Comparison of ENCODE assay signal across 11 cellular contexts in the genomic region with DNA sequence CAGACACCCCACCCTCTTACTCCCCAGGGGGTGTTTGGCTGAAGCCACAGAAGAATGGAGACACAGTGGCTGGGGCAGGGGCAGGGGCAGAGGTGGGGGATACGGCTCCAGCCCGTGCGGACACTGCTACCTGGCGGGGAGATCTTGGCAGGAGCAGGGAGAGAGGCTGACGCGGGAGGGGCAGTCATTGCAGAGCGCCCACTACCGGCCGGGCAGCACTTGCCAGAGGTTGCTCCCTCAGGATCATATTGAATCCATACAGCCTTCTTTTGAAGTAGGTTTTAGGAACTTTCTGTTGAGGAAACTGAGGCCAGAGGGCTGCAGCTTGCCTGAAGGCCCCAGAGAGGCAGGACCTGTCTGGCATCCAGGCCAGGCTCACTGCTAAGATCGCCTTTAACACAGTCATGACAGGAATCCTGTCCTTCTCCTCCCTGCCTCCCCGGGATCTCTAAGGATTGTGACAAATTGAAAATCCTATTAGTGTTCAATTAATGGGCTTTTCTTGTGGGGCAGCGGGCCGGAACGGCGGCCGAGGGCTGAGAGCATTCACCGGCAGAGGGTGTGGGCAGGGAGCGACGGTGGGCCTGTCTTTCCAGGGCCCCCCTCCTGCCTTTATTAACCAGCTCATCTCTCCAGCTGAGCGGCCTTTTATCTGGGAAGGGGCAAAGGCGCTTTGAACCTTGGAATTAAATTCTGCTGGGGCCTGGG.
A peak's percentile ranks its signal among the peaks of the same experiment; 100 is the strongest.
DNase-seq lines count a peak whose midpoint lies in the region; ATAC-seq and TF ChIP-seq lines count a peak whose summit lies in the region.
"Had no signal": no experiment of that assay in that cellular context is flagged by ENCODE, and none has a peak within 500 bp of the region (broad histone marks: within the 10 kb centered on the region; RNA-seq: fewer than 3 reads in every experiment).

No MANE protein-coding gene starts in this region.

- H3K27me3 ChIP-seq in BE2C (no peaks in the 10 kb centered on the region), HUES48 (ENCODE audit: control insufficient read depth, insufficient read depth, low read length) (peaks cover 12% of the 10 kb centered on the region; the same call in 1 of the 2 replicates), brain microvascular endothelial cell (replicated peaks) (peaks cover 77% of the 10 kb centered on the region), Karpas-422 (ENCODE audit: low read length) (no peaks in the 10 kb centered on the region)

- H3K4me3 ChIP-seq in BE2C (ENCODE audit: low read depth, low read length) (no peak overlapping the region), HUES48 (ENCODE audit: low read depth, low read length) (no peak overlapping the region), brain microvascular endothelial cell (ENCODE audit: low read depth, low read length) (no peak overlapping the region), mucosa of descending colon (no peak overlapping the region), Karpas-422 (ENCODE audit: low read length) (no peak overlapping the region)

- in situ Hi-C loops in brain microvascular endothelial cell (cut with HindIII; ENCODE audit: low pct_ligation_motif_present, low sequenced_read_pairs), result no loop called here

- H3K36me3 ChIP-seq in BE2C (no peaks in the 10 kb centered on the region), HUES48 (ENCODE audit: control insufficient read depth, insufficient read depth, low read length) (no peaks in the 10 kb centered on the region), brain microvascular endothelial cell (replicated peaks) (no peaks in the 10 kb centered on the region), mucosa of descending colon (ENCODE audit: low read depth) (no peaks in the 10 kb centered on the region), Karpas-422 (ENCODE audit: insufficient read depth, low read length) (no peaks in the 10 kb centered on the region)

- H2AFZ ChIP-seq in Karpas-422 (ENCODE audit: low read length), result no peak overlapping the region

- peak; percentile 60 for ATAC-seq in mucosa of descending colon
- ATAC-seq: stimulated activated naive B cell treated with anti-CD40 and anti-IgM and Interleukin-4, amounts not matched to agents 10 μg/mL and 1 μg/mL and 100 μg/mL, for 72 hours had no signal

- DNase-seq in BE2C (peak; percentile 33), brain microvascular endothelial cell (no peak), mucosa of descending colon (peak in 1 of 3 donors; percentile 11), erythroblast (lab: John Stamatoyannopoulos, UW) (no peak), midbrain (lab: John Stamatoyannopoulos, UW) (no peak), Karpas-422 (no peak)
- DNase-seq in stimulated activated CD4-positive, alpha-beta T cell treated with anti-CD3 and anti-CD28 coated beads, Interleukin-1b, Interleukin-23, amount 100 ng/mL, for 48 hours, result no peak
- DNase-seq: activated naive CD4-positive, alpha-beta T cell treated with anti-CD3 and anti-CD28 coated beads, Interleukin-2, amount 10 ng/mL, durations not matched to agents 7 days and 5 days; stimulated activated CD4-positive, alpha-beta T cell treated with anti-CD3 and anti-CD28 coated beads, Interleukin-4, amount 100 ng/mL, for 4 hours; stimulated activated naive B cell treated with anti-CD40 and anti-IgM and Interleukin-4, amounts not matched to agents 10 μg/mL and 1 μg/mL and 100 μg/mL, for 72 hours had no signal

- no peaks in the 10 kb centered on the region for H3K79me2 ChIP-seq in Karpas-422 (ENCODE audit: low read length)

- H3K4me1 ChIP-seq in BE2C, result no peaks in the 10 kb centered on the region
- peaks cover 19% of the 10 kb centered on the region for H3K4me1 ChIP-seq in HUES48 (ENCODE audit: control insufficient read depth, insufficient read depth, low read length)
- H3K4me1 ChIP-seq in mucosa of descending colon (ENCODE audit: low read depth), result no peaks in the 10 kb centered on the region
- H3K4me1 ChIP-seq in Karpas-422 (ENCODE audit: low read length), result no peaks in the 10 kb centered on the region

- H3K9me3 ChIP-seq in BE2C (no peaks in the 10 kb centered on the region), HUES48 (ENCODE audit: control insufficient read depth, insufficient read depth, low read length) (no peaks in the 10 kb centered on the region), mucosa of descending colon (no peaks in the 10 kb centered on the region), Karpas-422 (ENCODE audit: low read length) (no peaks in the 10 kb centered on the region)

- TF ChIP-seq CTCF in BE2C (IDR thresholded peaks at IDR 0.05; ENCODE audit: low read depth, low read length), result no peak
- peak; percentile 33 for TF ChIP-seq CTCF in brain microvascular endothelial cell (IDR thresholded peaks at IDR 0.05; ENCODE audit: low read depth, low read length, missing control alignments)
- no peak for TF ChIP-seq CTCF in mucosa of descending colon (IDR thresholded peaks at IDR 0.05)

- H3K9me2 ChIP-seq in Karpas-422 (replicated peaks; ENCODE audit: insufficient read depth, low read length), result no peaks in the 10 kb centered on the region

- no peak overlapping the region for H3K4me2 ChIP-seq in Karpas-422 (ENCODE audit: low read depth, low read length, poor library complexity, severe bottlenecking)

- no peak overlapping the region for H3K9ac ChIP-seq in HUES48 (ENCODE audit: low read depth, low read length)
- no peak overlapping the region for H3K9ac ChIP-seq in Karpas-422 (ENCODE audit: low read length)

- intact Hi-C loops in mucosa of descending colon (cut with DNase I, micrococcal nuclease), result no loop called here

- H3K27ac ChIP-seq in HUES48 (ENCODE audit: low read depth, low read length), result peak overlapping the region; percentile 54
- H3K27ac ChIP-seq in brain microvascular endothelial cell, result no peak overlapping the region
- no peak overlapping the region for H3K27ac ChIP-seq in Karpas-422 (ENCODE audit: low read length)

- no peaks in the 10 kb centered on the region for H4K20me1 ChIP-seq in Karpas-422 (ENCODE audit: insufficient read depth, low read depth, low read length)

- TF ChIP-seq POLR2A in erythroblast (IDR thresholded peaks at IDR 0.05; ENCODE audit: low read length), result no peak
